Comparison of ENCODE assay signal across 28 cellular contexts in the genomic region with DNA sequence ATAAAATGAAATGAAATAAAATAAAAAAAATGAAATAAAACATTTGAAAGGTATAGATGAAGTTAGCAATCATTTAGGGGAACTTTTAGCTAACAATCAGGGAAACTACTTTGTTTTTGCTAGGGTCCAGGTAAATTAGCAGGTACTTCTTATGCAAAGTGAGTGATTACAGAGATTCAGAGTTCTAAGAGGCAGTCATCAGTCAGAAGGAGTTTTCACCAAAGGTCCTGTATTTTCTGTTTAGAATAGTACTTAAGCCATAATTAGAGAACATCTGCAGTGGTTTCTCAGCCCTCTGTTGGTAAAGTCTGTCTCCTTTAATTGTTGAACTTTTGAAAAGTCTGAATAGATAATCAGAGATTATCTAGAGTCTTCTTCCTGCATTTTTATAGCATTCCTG.
"Had no signal": no experiment of that assay in that cellular context is flagged by ENCODE, and none has a peak within 500 bp of the region (broad histone marks: within the 10 kb centered on the region; RNA-seq: fewer than 3 reads in every experiment).

No MANE protein-coding gene starts in this region.

- H3K9me3 Mint-ChIP-seq: activated CD4-positive, alpha-beta T cell treated with anti-CD3 and anti-CD28 coated beads, Interleukin-2, amount 10 ng/mL, durations not matched to agents 7 days and 5 days; activated naive CD4-positive, alpha-beta T cell treated with anti-CD3 and anti-CD28 coated beads, Interleukin-2, amount 50 U/mL, for 24 hours; activated naive CD8-positive, alpha-beta T cell treated with anti-CD3 and anti-CD28 coated beads, Interleukin-2, amount 50 U/mL, for 24 hours; activated T-cell treated with anti-CD3 and anti-CD28 coated beads, Interleukin-2, amount 50 U/mL, for 24 hours; activated T-helper 2 cell treated with anti-CD3 and anti-CD28 coated beads, Interferon-gamma antibody, Interleukin-2, Interleukin-4, amounts not matched to agents 10 μg/mL and 5 μg/mL and 100 μg/mL, durations not matched to agents 14 hours and 24 hours and 36 hours; brain; T-helper 2 cell treated with Interferon-gamma antibody and Interleukin-4, amounts not matched to agents 5 μg/mL and 100 μg/mL, for 36 hours had no signal

- FAIRE-seq: bronchial epithelial cell, TTC549 had no signal

- DNase-seq: activated CD4-positive, alpha-beta T cell treated with anti-CD3 and anti-CD28 coated beads for 36 hours; activated CD4-positive, alpha-beta T cell treated with anti-CD3 and anti-CD28 coated beads, Interleukin-2, amount 10 ng/mL, durations not matched to agents 7 days and 5 days; activated CD4-positive, alpha-beta T cell treated with anti-CD3 and anti-CD28 coated beads, Interleukin-2, amount 50 U/mL, for 48 hours; activated CD8-positive, alpha-beta T cell treated with anti-CD3 and anti-CD28 coated beads, Interleukin-2, amount 10 ng/mL, durations not matched to agents 7 days and 5 days; activated gamma-delta T cell; activated naive CD4-positive, alpha-beta T cell treated with Interleukin-2 at 50 U/mL for 16 hours; activated naive CD8-positive, alpha-beta T cell treated with anti-CD3 and anti-CD28 coated beads, Interleukin-2, amount 50 U/mL, for 24 hours; activated T-cell treated with anti-CD3 and anti-CD28 coated beads, Interleukin-2, amount 50 U/mL, for 24 hours; anterior cingulate cortex; caudate nucleus; cerebellar nuclear complex; NCI-H1092 treated with DMSO at 0.1 percent for 48 hours; NCI-H1417; NCI-H146; NCI-H187; NCI-H345; NCI-H526; NCI-H748 treated with DMSO at 0.1 percent for 48 hours; NK-92 treated with Interleukin-12 subunit alpha and Interleukin-12 subunit beta, amount 100 ng/mL, for 24 hours; Right ventricle myocardium superior had no signal

- H3K27ac ChIP-seq: KMS-11 had no signal

- H3K27me3 Mint-ChIP-seq: activated CD4-positive, alpha-beta T cell treated with anti-CD3 and anti-CD28 coated beads for 36 hours; activated CD4-positive, alpha-beta T cell treated with anti-CD3 and anti-CD28 coated beads, Interleukin-2, amount 10 ng/mL, durations not matched to agents 7 days and 5 days; activated naive CD4-positive, alpha-beta T cell treated with anti-CD3 and anti-CD28 coated beads, Interleukin-2, amount 50 U/mL, for 24 hours; activated naive CD8-positive, alpha-beta T cell treated with anti-CD3 and anti-CD28 coated beads, Interleukin-2, amount 50 U/mL, for 24 hours; activated T-cell treated with anti-CD3 and anti-CD28 coated beads, Interleukin-2, amount 50 U/mL, for 24 hours; brain had no signal

- H3K36me3 Mint-ChIP-seq: brain had no signal

- H3K4me2 ChIP-seq: KMS-11 had no signal

- ATAC-seq: activated CD4-positive, alpha-beta T cell treated with anti-CD3 and anti-CD28 coated beads for 36 hours; activated CD4-positive, CD25-positive, alpha-beta regulatory T cell treated with anti-CD3 and anti-CD28 coated beads, Interleukin-2, amount 50 U/mL, for 24 hours; activated CD8-positive, alpha-beta T cell treated with anti-CD3 and anti-CD28 coated beads, Interleukin-2, amount 10 ng/mL, durations not matched to agents 7 days and 5 days; activated naive CD8-positive, alpha-beta T cell treated with anti-CD3 and anti-CD28 coated beads, Interleukin-2, amount 50 U/mL, for 24 hours had no signal

- H3K4me3 Mint-ChIP-seq: activated CD4-positive, alpha-beta T cell treated with anti-CD3 and anti-CD28 coated beads for 36 hours; activated CD4-positive, alpha-beta T cell treated with anti-CD3 and anti-CD28 coated beads, Interleukin-2, amount 10 ng/mL, durations not matched to agents 7 days and 5 days; activated CD8-positive, alpha-beta T cell treated with anti-CD3 and anti-CD28 coated beads, Interleukin-2, amount 10 ng/mL, durations not matched to agents 7 days and 5 days; activated naive CD4-positive, alpha-beta T cell treated with anti-CD3 and anti-CD28 coated beads, Interleukin-2, amount 50 U/mL, for 24 hours; activated naive CD8-positive, alpha-beta T cell treated with anti-CD3 and anti-CD28 coated beads, Interleukin-2, amount 50 U/mL, for 24 hours; activated T-cell treated with anti-CD3 and anti-CD28 coated beads, Interleukin-2, amount 50 U/mL, for 24 hours; T-helper 2 cell treated with Interferon-gamma antibody and Interleukin-4, amounts not matched to agents 5 μg/mL and 100 μg/mL, for 36 hours had no signal

- H3K27ac Mint-ChIP-seq: activated CD4-positive, alpha-beta T cell treated with anti-CD3 and anti-CD28 coated beads for 36 hours; activated CD4-positive, alpha-beta T cell treated with anti-CD3 and anti-CD28 coated beads, Interleukin-2, amount 10 ng/mL, durations not matched to agents 7 days and 5 days; activated CD8-positive, alpha-beta T cell treated with anti-CD3 and anti-CD28 coated beads, Interleukin-2, amount 10 ng/mL, durations not matched to agents 7 days and 5 days; activated naive CD4-positive, alpha-beta T cell treated with anti-CD3 and anti-CD28 coated beads, Interleukin-2, amount 50 U/mL, for 24 hours; activated naive CD8-positive, alpha-beta T cell treated with anti-CD3 and anti-CD28 coated beads, Interleukin-2, amount 50 U/mL, for 24 hours; activated T-helper 2 cell treated with anti-CD3 and anti-CD28 coated beads, Interferon-gamma antibody, Interleukin-2, Interleukin-4, amounts not matched to agents 10 μg/mL and 5 μg/mL and 100 μg/mL, durations not matched to agents 14 hours and 24 hours and 36 hours; T-helper 2 cell treated with Interferon-gamma antibody and Interleukin-4, amounts not matched to agents 5 μg/mL and 100 μg/mL, for 36 hours had no signal

- H3K9ac ChIP-seq: KMS-11 had no signal
